Comparison of ENCODE assay signal across 9 cellular contexts in the genomic region with DNA sequence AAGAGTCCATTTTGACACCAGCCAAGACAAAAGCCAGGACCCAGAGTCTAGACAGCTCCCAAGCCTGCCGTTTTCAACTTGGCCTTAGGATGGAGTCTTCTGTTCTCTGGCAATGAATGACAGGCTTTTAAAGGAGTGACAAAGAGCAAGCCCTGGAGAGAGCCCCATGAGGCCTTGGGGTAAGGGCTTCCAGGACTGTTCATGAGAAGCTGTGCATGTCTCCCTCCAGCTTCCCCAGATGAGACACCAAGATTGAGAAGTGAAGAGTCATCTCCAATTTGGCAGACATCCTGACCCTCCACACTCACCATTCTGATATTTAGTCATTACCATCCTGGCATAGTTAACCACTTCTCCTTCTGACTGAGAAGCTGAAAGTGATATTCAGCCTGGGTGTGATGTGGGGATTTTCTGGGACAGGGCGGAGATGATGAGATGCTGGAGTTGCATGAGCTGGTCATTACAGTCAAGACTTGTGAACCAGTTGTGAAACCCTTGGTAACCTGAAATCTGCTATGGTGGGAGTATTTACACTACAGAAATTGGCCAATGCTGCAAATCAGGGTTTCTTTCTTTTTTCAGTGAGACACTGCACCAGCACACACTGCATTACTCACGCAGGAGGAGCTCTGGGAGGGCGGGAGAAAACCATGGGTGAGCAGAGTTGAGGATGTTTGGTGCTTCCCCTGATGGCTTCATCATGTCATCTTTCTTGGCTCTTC.
DNase-seq lines count a peak whose midpoint lies in the region; ATAC-seq and TF ChIP-seq lines count a peak whose summit lies in the region.
"Had no signal": no experiment of that assay in that cellular context is flagged by ENCODE, and none has a peak within 500 bp of the region (broad histone marks: within the 10 kb centered on the region; RNA-seq: fewer than 3 reads in every experiment).

No MANE protein-coding gene starts in this region.

- H2BK5ac ChIP-seq in mesenchymal stem cell (ENCODE audit: low read depth, low read length, poor library complexity, severe bottlenecking): no peak overlapping the region

- H3K9me3 ChIP-seq in adipocyte (ENCODE audit: control insufficient read depth, low read length): no peaks in the 10 kb centered on the region
- H3K9me3 ChIP-seq in mesenchymal stem cell (ENCODE audit: control insufficient read depth, low read length): no peaks in the 10 kb centered on the region
- H3K9me3 ChIP-seq in upper lobe of right lung: no peaks in the 10 kb centered on the region

- no peaks in the 10 kb centered on the region for H3K36me3 ChIP-seq in adipocyte (ENCODE audit: control insufficient read depth, insufficient read depth, low read length, severe bottlenecking)
- H3K36me3 ChIP-seq in mesenchymal stem cell (ENCODE audit: control insufficient read depth in 1 of 2, insufficient read depth in 2 of 2, low read depth in 1 of 2, low read length in 2 of 2): no peaks in the 10 kb centered on the region
- no peaks in the 10 kb centered on the region for H3K36me3 ChIP-seq in upper lobe of right lung

- TF ChIP-seq CTCF in upper lobe of right lung (IDR thresholded peaks at IDR 0.05): no peak

- H4K91ac ChIP-seq in mesenchymal stem cell (ENCODE audit: low read length): no peak overlapping the region

- H2AFZ ChIP-seq in mesenchymal stem cell (ENCODE audit: low read depth, low read length): no peak overlapping the region

- H3K4me3 ChIP-seq in adipocyte (ENCODE audit: low read length) (no peak overlapping the region), mesenchymal stem cell (ENCODE audit: insufficient read depth in 1 of 2, low read depth in 1 of 2, low read length in 2 of 2) (peak overlapping the region in 1 of 2 experiments; percentile 0), upper lobe of right lung (no peak overlapping the region)

- 69% methylated on average over 4 of the region's 4 CpGs for WGBS in mesenchymal stem cell

- peak; percentile 27 for DNase-seq in activated gamma-delta T cell treated with anti-CD3 and anti-CD28 coated beads, Interleukin-2, amount 50 U/mL, for 16 hours (ENCODE audit: low read depth)
- no peak for DNase-seq in activated gamma-delta T cell treated with Interleukin-2 at 50 U/mL for 16 hours
- DNase-seq in OCI-M1 (lab: John Stamatoyannopoulos, UW): peak; percentile 84
- peak; percentile 65 for DNase-seq in adipocyte (ENCODE audit: low read depth)
- peak; percentile 87 for DNase-seq in mesenchymal stem cell
- no peak for DNase-seq in upper lobe of right lung
- no peak for DNase-seq in NCI-H2196 treated with DMSO at 0.1 percent for 48 hours (lab: John Stamatoyannopoulos, UW; ENCODE audit: unreplicated experiment)
- DNase-seq: DND-41 had no signal

- H2BK120ac ChIP-seq in mesenchymal stem cell (ENCODE audit: low read depth, low read length): no peak overlapping the region

- peak overlapping the region in 1 of 2 experiments; percentile 54 for H3K4ac ChIP-seq in mesenchymal stem cell (ENCODE audit: low read depth in 1 of 2, low read length in 2 of 2)

- H3K79me1 ChIP-seq in mesenchymal stem cell (replicated peaks; ENCODE audit: low read length, poor library complexity, severe bottlenecking): no peaks in the 10 kb centered on the region

- no peak overlapping the region for H3K4me2 ChIP-seq in mesenchymal stem cell (ENCODE audit: low read length, poor library complexity, severe bottlenecking)

- H3K27ac ChIP-seq in mesenchymal stem cell (ENCODE audit: low read length, poor library complexity, severe bottlenecking) (no peak overlapping the region), upper lobe of right lung (peak overlapping the region; percentile 59)

- H3K9ac ChIP-seq in adipocyte (ENCODE audit: low read length): no peak overlapping the region
- H3K9ac ChIP-seq in mesenchymal stem cell (ENCODE audit: low read length): peak overlapping the region; percentile 61

- ATAC-seq in HG02870 (IDR thresholded peaks at IDR 0.05; ENCODE audit: unreplicated experiment) (peak; percentile 77), upper lobe of right lung (peak; percentile 82)

- peak overlapping the region; percentile 69 for H2AK5ac ChIP-seq in mesenchymal stem cell (ENCODE audit: low read length, severe bottlenecking)

- H3K14ac ChIP-seq in mesenchymal stem cell (ENCODE audit: low read length in 2 of 2): no peak overlapping the region

- H3K27me3 ChIP-seq in adipocyte (replicated peaks; ENCODE audit: control insufficient read depth, insufficient read depth, low read length) (no peaks in the 10 kb centered on the region), mesenchymal stem cell (ENCODE audit: control insufficient read depth in 1 of 2, insufficient read depth in 1 of 2, low read length in 2 of 2) (no peaks in the 10 kb centered on the region), upper lobe of right lung (no peaks in the 10 kb centered on the region)

- H2BK12ac ChIP-seq in mesenchymal stem cell (ENCODE audit: low read length in 2 of 2): peak overlapping the region in 1 of 2 experiments; percentile 15

- intact Hi-C loops in upper lobe of right lung (cut with DNase I): no loop called here

- H3K23ac ChIP-seq in mesenchymal stem cell (ENCODE audit: low read length in 2 of 2): no peak overlapping the region

- H4K8ac ChIP-seq in mesenchymal stem cell (ENCODE audit: low read length): peak overlapping the region; percentile 43

- H3K18ac ChIP-seq in mesenchymal stem cell (ENCODE audit: low read depth in 1 of 2, low read length in 2 of 2): no peak overlapping the region

- H3K4me1 ChIP-seq in adipocyte (ENCODE audit: control insufficient read depth, insufficient read depth, low read length) (peaks cover 29% of the 10 kb centered on the region), mesenchymal stem cell (ENCODE audit: control insufficient read depth, insufficient read depth, low read depth, low read length) (peaks cover 12% of the 10 kb centered on the region), upper lobe of right lung (peaks cover 14% of the 10 kb centered on the region)

- peak overlapping the region; percentile 83 for H2BK15ac ChIP-seq in mesenchymal stem cell (ENCODE audit: low read depth, poor library complexity, severe bottlenecking)

Comparison
In these comparisons a context has a peak if more than half of its experiments do, and no peak if none do; other contexts are left out.
1. DNase-seq: peak in activated gamma-delta T cell treated with anti-CD3 and anti-CD28 coated beads, Interleukin-2, amount 50 U/mL, for 16 hours (single experiment), OCI-M1 (single experiment), adipocyte (single experiment) and mesenchymal stem cell (single experiment); none in activated gamma-delta T cell treated with Interleukin-2 at 50 U/mL for 16 hours (single experiment), upper lobe of right lung (single experiment) and NCI-H2196 treated with DMSO at 0.1 percent for 48 hours (single experiment).